In the genomic region with DNA sequence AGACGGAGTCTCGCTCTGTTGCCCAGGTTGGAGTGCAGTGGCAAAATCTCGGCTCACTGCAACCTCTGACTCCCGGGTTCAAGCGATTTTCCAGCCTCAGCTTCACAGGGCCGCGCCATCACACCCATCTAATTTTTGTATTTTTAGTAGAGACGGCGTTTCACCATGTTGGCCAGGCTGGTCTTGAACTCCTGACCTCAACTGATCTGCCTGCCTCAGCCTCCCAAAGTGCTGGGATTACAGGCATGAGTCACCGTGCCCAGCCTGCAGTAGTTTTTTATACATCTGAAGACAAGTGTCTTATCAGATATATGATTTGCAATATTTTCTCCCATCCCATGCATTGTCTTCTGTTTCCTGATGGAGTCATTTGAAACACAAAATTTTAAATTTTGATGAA, we compare ENCODE assay signal across 4 cellular contexts. TPM values are rescaled to one million over a fixed set of nuclear protein-coding genes. Genes with fewer than 3 reads are reported as not detected.
"Had no signal": no experiment of that assay in that cellular context is flagged by ENCODE, and none has a peak within 500 bp of the region (broad histone marks: within the 10 kb centered on the region; RNA-seq: fewer than 3 reads in every experiment).

No MANE protein-coding gene starts in this region.

RNA-seq across cellular contexts. Expression of a gene that starts 38.7 kb away (rescaled TPM):
- total RNA-seq: HepG2, HT-29, HT1080, IMR-90 had no signal
- polyA plus RNA-seq: HepG2, IMR-90 had no signal
